7 cellular contexts compared by ENCODE assay signal in genomic region chr1:43227138-43227836, GRCh38. TPM values are rescaled to one million over a fixed set of nuclear protein-coding genes. Genes with fewer than 3 reads are reported as not detected.
DNase-seq lines count a peak whose midpoint lies in the region; ATAC-seq and TF ChIP-seq lines count a peak whose summit lies in the region.

No MANE protein-coding gene starts in this region.

- no peaks in the 10 kb centered on the region for H3K27me3 ChIP-seq in heart left ventricle

- no peaks in the 10 kb centered on the region for H3K36me3 Mint-ChIP-seq in activated naive CD8-positive, alpha-beta T cell treated with anti-CD3 and anti-CD28 coated beads, Interleukin-2, amount 10 ng/mL, durations not matched to agents 7 days and 5 days

- TF ChIP-seq POLR2A in heart left ventricle (IDR thresholded peaks at IDR 0.05) = no peak

- peak; percentile 93 for TF ChIP-seq CTCF in GM13976 (IDR thresholded peaks at IDR 0.05; ENCODE audit: borderline replicate concordance, control extremely low read depth, extremely low read depth, insufficient read depth, missing control alignments)
- TF ChIP-seq CTCF in heart left ventricle (IDR thresholded peaks at IDR 0.05) = peak; percentile 88 to 98 (median 94)

- no peak overlapping the region for H3K4me3 ChIP-seq in heart left ventricle

- H3K36me3 ChIP-seq in heart left ventricle = no peaks in the 10 kb centered on the region

- H3K4me1 Mint-ChIP-seq in activated naive CD8-positive, alpha-beta T cell treated with anti-CD3 and anti-CD28 coated beads, Interleukin-2, amount 10 ng/mL, durations not matched to agents 7 days and 5 days = no peaks in the 10 kb centered on the region

- peak; percentile 82 for DNase-seq in GM13976 (ENCODE audit: low spot score)
- DNase-seq in NCI-H1092 (lab: John Stamatoyannopoulos, UW) = peak; percentile 78
- peak; percentile 34 to 48 for DNase-seq in SW 1271 (lab: John Stamatoyannopoulos, UW)
- DNase-seq in activated naive CD8-positive, alpha-beta T cell treated with anti-CD3 and anti-CD28 coated beads, Interleukin-2, amount 10 ng/mL, durations not matched to agents 7 days and 5 days = peak; percentile 83
- peak; percentile 74 to 87 (median 79) for DNase-seq in heart left ventricle
- DNase-seq in pulmonary artery endothelial cell (ENCODE audit: low read depth, low spot score) = peak; percentile 48

- peaks cover 15% of the 10 kb centered on the region for H3K27me3 Mint-ChIP-seq in activated naive CD8-positive, alpha-beta T cell treated with anti-CD3 and anti-CD28 coated beads, Interleukin-2, amount 10 ng/mL, durations not matched to agents 7 days and 5 days

- no peaks in the 10 kb centered on the region for H3K9me3 Mint-ChIP-seq in activated naive CD8-positive, alpha-beta T cell treated with anti-CD3 and anti-CD28 coated beads, Interleukin-2, amount 10 ng/mL, durations not matched to agents 7 days and 5 days

- POLR2A ChIA-PET in activated naive CD8-positive, alpha-beta T cell treated with anti-CD3 and anti-CD28 coated beads, Interleukin-2, amount 10 ng/mL, durations not matched to agents 7 days and 5 days (lab: Charles Lee) = interaction anchor here (0.5 to 1.4 kb wide), 4 partner anchors 128 to 187 kb away, joined by 3 to 6 read pairs (median 3); partner anchors contain the start of genes CDC20 and ELOVL1

- H3K27ac ChIP-seq in heart left ventricle = no peak overlapping the region

- ATAC-seq in activated naive CD8-positive, alpha-beta T cell treated with anti-CD3 and anti-CD28 coated beads, Interleukin-2, amount 10 ng/mL, durations not matched to agents 7 days and 5 days (ENCODE audit: low read depth) = peak; percentile 91
- ATAC-seq in heart left ventricle (peak; percentile 77 to 86 (median 83)), GM21737 (IDR thresholded peaks at IDR 0.05; ENCODE audit: unreplicated experiment) (no peak)

- intact Hi-C loops in heart left ventricle (cut with DNase I) = loop anchor here in 7 of 10 donors (1.0 to 10.0 kb wide), 8 partner anchors 156 to 425 kb away; partner anchors contain the start of gene KDM4A (in 1 of the 7)

- H3K9me3 ChIP-seq in heart left ventricle = no peaks in the 10 kb centered on the region

- no peak overlapping the region for H3K4me3 Mint-ChIP-seq in activated naive CD8-positive, alpha-beta T cell treated with anti-CD3 and anti-CD28 coated beads, Interleukin-2, amount 10 ng/mL, durations not matched to agents 7 days and 5 days

- H3K4me1 ChIP-seq in heart left ventricle = peaks cover 0 to 9% (median under 1%) of the 10 kb centered on the region in 12 donors

- H3K27ac Mint-ChIP-seq in activated naive CD8-positive, alpha-beta T cell treated with anti-CD3 and anti-CD28 coated beads, Interleukin-2, amount 10 ng/mL, durations not matched to agents 7 days and 5 days = no peak overlapping the region

- 18 to 28% (median 20%) methylated on average over 9 to 12 of the region's 12 CpGs for WGBS in heart left ventricle, 4 donors

- in situ Hi-C loops in GM13976 (cut with MboI; ENCODE audit: low sequenced_read_pairs, unreplicated experiment) = loop anchor here (10.0 to 25.0 kb wide), 3 partner anchors 135 to 710 kb away; partner anchors contain the start of genes ARTN, CDC20, ELOVL1 and IPO13

RNA-seq across cellular contexts. Expression of gene TMEM125, which starts 42.5 kb away (rescaled TPM):
- not detected for total RNA-seq in activated naive CD8-positive, alpha-beta T cell treated with anti-CD3 and anti-CD28 coated beads, Interleukin-2, amount 10 ng/mL, durations not matched to agents 7 days and 5 days
- total RNA-seq in heart left ventricle = under 1 TPM in 4 of 9 donors, not detected in 5; 0.15 to 0.68 (median 0.47) TPM
- under 1 TPM; 0.11 to 0.30 TPM for polyA plus RNA-seq in heart left ventricle
- total RNA-seq in pulmonary artery endothelial cell = not detected in 2 replicates

RNA-seq across cellular contexts. Expression of gene CFAP57, which starts 55.2 kb away (rescaled TPM):
- not detected for total RNA-seq in activated naive CD8-positive, alpha-beta T cell treated with anti-CD3 and anti-CD28 coated beads, Interleukin-2, amount 10 ng/mL, durations not matched to agents 7 days and 5 days
- total RNA-seq in heart left ventricle (under 1 TPM in 4 of 9 donors, not detected in 5; 0.07 to 0.34 (median 0.16) TPM), pulmonary artery endothelial cell (0.14 and 0.20 TPM in 2 replicates)
- under 1 TPM; 0.08 to 0.12 TPM for polyA plus RNA-seq in heart left ventricle

RNA-seq across cellular contexts. Expression of gene EBNA1BP2, which starts 55.2 kb away (rescaled TPM):
- 10 to 100 TPM; 34.5 to 40.0 TPM for total RNA-seq in activated naive CD8-positive, alpha-beta T cell treated with anti-CD3 and anti-CD28 coated beads, Interleukin-2, amount 10 ng/mL, durations not matched to agents 7 days and 5 days
- total RNA-seq in heart left ventricle = 10 to 100 TPM; 22.8 to 62.1 (median 27.2) TPM
- polyA plus RNA-seq in heart left ventricle = 100 to 1,000 TPM in 1 of 2 donors, 10 to 100 TPM in 1; 32.9 to 166 TPM
- 136 and 177 TPM in 2 replicates for total RNA-seq in pulmonary artery endothelial cell

RNA-seq across cellular contexts. Expression of gene C1orf210, which starts 58.1 kb away (rescaled TPM):
- total RNA-seq in activated naive CD8-positive, alpha-beta T cell treated with anti-CD3 and anti-CD28 coated beads, Interleukin-2, amount 10 ng/mL, durations not matched to agents 7 days and 5 days = not detected
- total RNA-seq in heart left ventricle = not detected
- not detected for polyA plus RNA-seq in heart left ventricle
- not detected in 2 replicates for total RNA-seq in pulmonary artery endothelial cell
